In genomic region chr9:33719581-33720374, GRCh38 we compare ENCODE assay signal across 8 cellular contexts.
DNase-seq lines count a peak whose midpoint lies in the region; ATAC-seq and TF ChIP-seq lines count a peak whose summit lies in the region.

No MANE protein-coding gene starts in this region.

- TF ChIP-seq CTCF in mammary epithelial cell (conservative IDR thresholded peaks at IDR 0.05 in 1 of 2, IDR thresholded peaks at IDR 0.05 in 1 of 2; ENCODE audit: extremely low read depth in 1 of 2, insufficient read depth in 1 of 2, low read depth in 1 of 2, low read length in 2 of 2) = peak; percentile 38 to 64
- peak; percentile 18 for TF ChIP-seq CTCF in mesothelial cell of epicardium (IDR thresholded peaks at IDR 0.05; ENCODE audit: unreplicated experiment)

- no peak overlapping the region for H3K4me3 ChIP-seq in mammary epithelial cell (replicated peaks in 1 of 3; ENCODE audit: insufficient read depth in 1 of 3, low read depth in 2 of 3, low read length in 3 of 3)

- CTCF ChIA-PET in mammary epithelial cell (lab: Charles Lee; ENCODE audit: low non-redundant PET) = no interaction called here

- H3K27ac Mint-ChIP-seq in mesothelial cell of epicardium = no peak overlapping the region

- DNase-seq in DMS 273 treated with DMSO at 0.1 percent for 48 hours (lab: John Stamatoyannopoulos, UW) = peak; percentile 3
- DNase-seq in mammary epithelial cell = peak; percentile 9
- peak in 1 of 2 experiments; percentile 40 for DNase-seq in mesothelial cell of epicardium (ENCODE audit: low spot score in 2 of 2, unreplicated experiment in 2 of 2)
- DNase-seq in kidney glomerular epithelial cell (lab: John Stamatoyannopoulos, UW) = no peak
- DNase-seq in superior temporal gyrus (ENCODE audit: extremely low spot score) = no peak

- no peak overlapping the region for H2AFZ ChIP-seq in mammary epithelial cell (ENCODE audit: low read depth, low read length)

- intact Hi-C loops in mammary epithelial cell (cut with micrococcal nuclease) = no loop called here

- H3K4me1 Mint-ChIP-seq in mesothelial cell of epicardium = no peaks in the 10 kb centered on the region

- H3K27ac ChIP-seq in mammary epithelial cell (ENCODE audit: insufficient read depth, low read depth, low read length) = no peak overlapping the region

- no peak overlapping the region for H3K4me2 ChIP-seq in mammary epithelial cell (ENCODE audit: insufficient read depth, low read depth, low read length)

- H3K36me3 Mint-ChIP-seq in mesothelial cell of epicardium = no peaks in the 10 kb centered on the region

- no TSS peak for BruUV-seq in mammary epithelial cell (replicated peaks; lab: Mats Ljungman, UMichigan)

- WGBS in mammary epithelial cell (ENCODE audit: low coverage, missing lambda C conversion rate) = 75% methylated on average over 13 of the region's 19 CpGs

- no peaks in the 10 kb centered on the region for H4K20me1 ChIP-seq in mammary epithelial cell (ENCODE audit: insufficient read depth, low read length)

- H3K9me3 Mint-ChIP-seq in mesothelial cell of epicardium = peaks cover 5% of the 10 kb centered on the region

- no peaks in the 10 kb centered on the region for H3K36me3 ChIP-seq in mammary epithelial cell (ENCODE audit: insufficient read depth, low read length)

- in situ Hi-C loops in mammary epithelial cell (cut with MboI; ENCODE audit: low sequenced_read_pairs in 2 of 2) = loop anchor here (5.0 to 10.0 kb wide), 2 partner anchors 95 to 97 kb away; no protein-coding TSS in a partner anchor

- H3K4me3 Mint-ChIP-seq in mesothelial cell of epicardium = no peak overlapping the region

- H3K79me2 ChIP-seq in mammary epithelial cell (ENCODE audit: insufficient read depth, low read length) = no peaks in the 10 kb centered on the region

- no peaks in the 10 kb centered on the region for H3K4me1 ChIP-seq in mammary epithelial cell (ENCODE audit: insufficient read depth, low read length)

- dilution Hi-C loops in mammary epithelial cell (cut with HindIII; ENCODE audit: low sequenced_read_pairs) = loop anchor here (5.0 kb wide), 1 partner anchor 97 kb away; no protein-coding TSS in a partner anchor

- no peaks in the 10 kb centered on the region for H3K9me3 ChIP-seq in mammary epithelial cell (replicated peaks; ENCODE audit: insufficient read depth, low read length)

- H3K9ac ChIP-seq in mammary epithelial cell (ENCODE audit: insufficient read depth, low read length) = no peak overlapping the region

- H3K27me3 Mint-ChIP-seq in mesothelial cell of epicardium (ENCODE audit: low read depth) = peaks cover 28% of the 10 kb centered on the region

- H3K27me3 ChIP-seq in mammary epithelial cell (ENCODE audit: insufficient read depth, low read length) = no peaks in the 10 kb centered on the region

- ATAC-seq in HG03139 (IDR thresholded peaks at IDR 0.05; ENCODE audit: unreplicated experiment) (peak; percentile 69), SK-N-SH treated with all-trans-retinoic acid at 6 μM for 48 hours (peak; percentile 72), HG03097 (IDR thresholded peaks at IDR 0.05; ENCODE audit: low FRiP score, unreplicated experiment) (no peak)

TF ChIP-seq in SK-N-SH treated with all-trans-retinoic acid at 6 μM for 48 hours, 23 proteins besides CTCF, POLR2A, EP300 and RAD21:
- TF ChIP-seq SNAI2 (CRISPR knock-in tag; IDR thresholded peaks at IDR 0.05) (no peak), BACH2 (CRISPR knock-in tag; IDR thresholded peaks at IDR 0.05; ENCODE audit: borderline replicate concordance) (no peak), ZNF565 (CRISPR knock-in tag; conservative IDR thresholded peaks at IDR 0.05; ENCODE audit: low read depth) (no peak), RARB (CRISPR knock-in tag; IDR thresholded peaks at IDR 0.05) (no peak), ZNF8 (CRISPR knock-in tag; IDR thresholded peaks at IDR 0.05) (no peak), ESRRG (CRISPR knock-in tag; IDR thresholded peaks at IDR 0.05) (no peak), TCF4 (CRISPR knock-in tag; IDR thresholded peaks at IDR 0.05; ENCODE audit: borderline replicate concordance) (no peak), GLIS3 (CRISPR knock-in tag; IDR thresholded peaks at IDR 0.05) (no peak), TOX (CRISPR knock-in tag; IDR thresholded peaks at IDR 0.05; ENCODE audit: borderline replicate concordance) (no peak)
- TF ChIP-seq, protein P1, sequence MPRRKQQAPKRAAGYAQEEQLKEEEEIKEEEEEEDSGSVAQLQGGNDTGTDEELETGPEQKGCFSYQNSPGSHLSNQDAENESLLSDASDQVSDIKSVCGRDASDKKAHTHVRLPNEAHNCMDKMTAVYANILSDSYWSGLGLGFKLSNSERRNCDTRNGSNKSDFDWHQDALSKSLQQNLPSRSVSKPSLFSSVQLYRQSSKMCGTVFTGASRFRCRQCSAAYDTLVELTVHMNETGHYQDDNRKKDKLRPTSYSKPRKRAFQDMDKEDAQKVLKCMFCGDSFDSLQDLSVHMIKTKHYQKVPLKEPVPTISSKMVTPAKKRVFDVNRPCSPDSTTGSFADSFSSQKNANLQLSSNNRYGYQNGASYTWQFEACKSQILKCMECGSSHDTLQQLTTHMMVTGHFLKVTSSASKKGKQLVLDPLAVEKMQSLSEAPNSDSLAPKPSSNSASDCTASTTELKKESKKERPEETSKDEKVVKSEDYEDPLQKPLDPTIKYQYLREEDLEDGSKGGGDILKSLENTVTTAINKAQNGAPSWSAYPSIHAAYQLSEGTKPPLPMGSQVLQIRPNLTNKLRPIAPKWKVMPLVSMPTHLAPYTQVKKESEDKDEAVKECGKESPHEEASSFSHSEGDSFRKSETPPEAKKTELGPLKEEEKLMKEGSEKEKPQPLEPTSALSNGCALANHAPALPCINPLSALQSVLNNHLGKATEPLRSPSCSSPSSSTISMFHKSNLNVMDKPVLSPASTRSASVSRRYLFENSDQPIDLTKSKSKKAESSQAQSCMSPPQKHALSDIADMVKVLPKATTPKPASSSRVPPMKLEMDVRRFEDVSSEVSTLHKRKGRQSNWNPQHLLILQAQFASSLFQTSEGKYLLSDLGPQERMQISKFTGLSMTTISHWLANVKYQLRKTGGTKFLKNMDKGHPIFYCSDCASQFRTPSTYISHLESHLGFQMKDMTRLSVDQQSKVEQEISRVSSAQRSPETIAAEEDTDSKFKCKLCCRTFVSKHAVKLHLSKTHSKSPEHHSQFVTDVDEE (CRISPR knock-in tag; IDR thresholded peaks at IDR 0.05) = no peak
- TF ChIP-seq, protein P2, sequence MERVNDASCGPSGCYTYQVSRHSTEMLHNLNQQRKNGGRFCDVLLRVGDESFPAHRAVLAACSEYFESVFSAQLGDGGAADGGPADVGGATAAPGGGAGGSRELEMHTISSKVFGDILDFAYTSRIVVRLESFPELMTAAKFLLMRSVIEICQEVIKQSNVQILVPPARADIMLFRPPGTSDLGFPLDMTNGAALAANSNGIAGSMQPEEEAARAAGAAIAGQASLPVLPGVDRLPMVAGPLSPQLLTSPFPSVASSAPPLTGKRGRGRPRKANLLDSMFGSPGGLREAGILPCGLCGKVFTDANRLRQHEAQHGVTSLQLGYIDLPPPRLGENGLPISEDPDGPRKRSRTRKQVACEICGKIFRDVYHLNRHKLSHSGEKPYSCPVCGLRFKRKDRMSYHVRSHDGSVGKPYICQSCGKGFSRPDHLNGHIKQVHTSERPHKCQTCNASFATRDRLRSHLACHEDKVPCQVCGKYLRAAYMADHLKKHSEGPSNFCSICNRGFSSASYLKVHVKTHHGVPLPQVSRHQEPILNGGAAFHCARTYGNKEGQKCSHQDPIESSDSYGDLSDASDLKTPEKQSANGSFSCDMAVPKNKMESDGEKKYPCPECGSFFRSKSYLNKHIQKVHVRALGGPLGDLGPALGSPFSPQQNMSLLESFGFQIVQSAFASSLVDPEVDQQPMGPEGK (CRISPR knock-in tag; IDR thresholded peaks at IDR 0.05; ENCODE audit: borderline replicate concordance) = no peak
- TF ChIP-seq, protein P3, sequence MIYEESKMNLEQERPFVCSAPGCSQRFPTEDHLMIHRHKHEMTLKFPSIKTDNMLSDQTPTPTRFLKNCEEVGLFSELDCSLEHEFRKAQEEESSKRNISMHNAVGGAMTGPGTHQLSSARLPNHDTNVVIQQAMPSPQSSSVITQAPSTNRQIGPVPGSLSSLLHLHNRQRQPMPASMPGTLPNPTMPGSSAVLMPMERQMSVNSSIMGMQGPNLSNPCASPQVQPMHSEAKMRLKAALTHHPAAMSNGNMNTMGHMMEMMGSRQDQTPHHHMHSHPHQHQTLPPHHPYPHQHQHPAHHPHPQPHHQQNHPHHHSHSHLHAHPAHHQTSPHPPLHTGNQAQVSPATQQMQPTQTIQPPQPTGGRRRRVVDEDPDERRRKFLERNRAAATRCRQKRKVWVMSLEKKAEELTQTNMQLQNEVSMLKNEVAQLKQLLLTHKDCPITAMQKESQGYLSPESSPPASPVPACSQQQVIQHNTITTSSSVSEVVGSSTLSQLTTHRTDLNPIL (CRISPR knock-in tag; IDR thresholded peaks at IDR 0.05; ENCODE audit: low read depth) = no peak
- TF ChIP-seq, protein P4, sequence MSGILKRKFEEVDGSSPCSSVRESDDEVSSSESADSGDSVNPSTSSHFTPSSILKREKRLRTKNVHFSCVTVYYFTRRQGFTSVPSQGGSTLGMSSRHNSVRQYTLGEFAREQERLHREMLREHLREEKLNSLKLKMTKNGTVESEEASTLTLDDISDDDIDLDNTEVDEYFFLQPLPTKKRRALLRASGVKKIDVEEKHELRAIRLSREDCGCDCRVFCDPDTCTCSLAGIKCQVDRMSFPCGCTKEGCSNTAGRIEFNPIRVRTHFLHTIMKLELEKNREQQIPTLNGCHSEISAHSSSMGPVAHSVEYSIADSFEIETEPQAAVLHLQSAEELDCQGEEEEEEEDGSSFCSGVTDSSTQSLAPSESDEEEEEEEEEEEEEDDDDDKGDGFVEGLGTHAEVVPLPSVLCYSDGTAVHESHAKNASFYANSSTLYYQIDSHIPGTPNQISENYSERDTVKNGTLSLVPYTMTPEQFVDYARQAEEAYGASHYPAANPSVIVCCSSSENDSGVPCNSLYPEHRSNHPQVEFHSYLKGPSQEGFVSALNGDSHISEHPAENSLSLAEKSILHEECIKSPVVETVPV (CRISPR knock-in tag; IDR thresholded peaks at IDR 0.05) = no peak
TF ChIP-seq in SK-N-SH treated with all-trans-retinoic acid at 6 μM for 48 hours: peak in this region for 0.

Comparison
In these comparisons a context has a peak if more than half of its experiments do, and no peak if none do; other contexts are left out.
1. DNase-seq: peak in DMS 273 treated with DMSO at 0.1 percent for 48 hours (single experiment) and mammary epithelial cell (single experiment); none in kidney glomerular epithelial cell (single experiment) and superior temporal gyrus (single experiment).